ENCODE assay signal across 29 cellular contexts in the genomic region with DNA sequence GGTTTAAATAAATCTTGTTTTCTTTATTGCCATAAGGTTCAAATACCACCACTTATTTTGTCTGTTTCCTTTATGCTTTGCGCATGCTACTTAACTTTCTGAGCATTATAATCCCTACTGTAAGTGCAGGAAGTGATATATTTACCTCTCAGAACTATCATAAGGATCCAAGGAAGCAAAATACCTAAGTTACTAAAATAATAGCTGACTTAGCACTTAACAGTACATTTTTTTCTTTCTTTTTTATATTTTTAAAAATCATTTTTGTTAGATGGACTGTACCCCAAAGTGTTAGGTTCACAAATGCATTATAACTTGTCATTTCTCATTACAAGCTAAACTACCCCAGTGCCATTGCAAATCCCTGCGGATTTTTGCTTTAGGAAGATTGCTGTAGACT.
"Had no signal": no experiment of that assay in that cellular context is flagged by ENCODE, and none has a peak within 500 bp of the region (broad histone marks: within the 10 kb centered on the region; RNA-seq: fewer than 3 reads in every experiment).

No MANE protein-coding gene starts in this region.

- DNase-seq: activated B cell treated with CpG ODN at 0.5 μM for 24 hours; activated CD4-positive, alpha-beta T cell treated with anti-CD3 and anti-CD28 coated beads for 48 hours; activated CD4-positive, alpha-beta T cell treated with anti-CD3 and anti-CD28 coated beads, Interleukin-2, amount 50 U/mL, for 1 hour; activated CD4-positive, alpha-beta T cell treated with anti-CD3 and anti-CD28 coated beads, Interleukin-2, amount 50 U/mL, for 48 hours; activated CD8-positive, alpha-beta memory T cell treated with anti-CD3 and anti-CD28 coated beads for 24 hours; activated CD8-positive, alpha-beta T cell treated with anti-CD3 and anti-CD28 coated beads for 36 hours; activated effector memory CD4-positive, alpha-beta T cell treated with Interleukin-2 at 50 U/mL for 16 hours; activated gamma-delta T cell treated with Interleukin-2 at 50 U/mL for 16 hours; activated naive CD4-positive, alpha-beta T cell treated with anti-CD3 and anti-CD28 coated beads, Interleukin-2, amount 50 U/mL, for 16 hours; activated naive CD4-positive, alpha-beta T cell treated with Interleukin-2 at 50 U/mL for 16 hours; activated T-cell treated with anti-CD3 and anti-CD28 coated beads, Interleukin-2, amount 50 U/mL, for 4 hours; amniotic stem cell; anterior cingulate cortex; brain microvascular endothelial cell; dorsolateral prefrontal cortex; effector memory CD4-positive, alpha-beta T cell; endodermal cell; foreskin keratinocyte; T-helper 1 cell; T-helper 17 cell; T1000; WERI-Rb-1 had no signal

- H3K4me1 ChIP-seq: foreskin keratinocyte had no signal

- H3K27me3 ChIP-seq: brain microvascular endothelial cell, dorsolateral prefrontal cortex, foreskin keratinocyte, gastroesophageal sphincter had no signal

- FAIRE-seq: astrocyte, bronchial epithelial cell had no signal

- H3K27ac ChIP-seq: brain microvascular endothelial cell, coronary artery, dorsolateral prefrontal cortex, foreskin keratinocyte, WERI-Rb-1 had no signal

- H3K36me3 ChIP-seq: brain microvascular endothelial cell, gastroesophageal sphincter, WERI-Rb-1 had no signal

- H3K4me3 ChIP-seq: coronary artery, dorsolateral prefrontal cortex, gastroesophageal sphincter had no signal

- H3K9me3 ChIP-seq: gastroesophageal sphincter had no signal

- ATAC-seq: activated CD4-positive, CD25-positive, alpha-beta regulatory T cell treated with anti-CD3 and anti-CD28 coated beads, Interleukin-2, amount 50 U/mL, for 24 hours; activated CD8-positive, alpha-beta T cell treated with anti-CD3 and anti-CD28 coated beads for 36 hours; activated T-cell treated with anti-CD3 and anti-CD28 coated beads, Interleukin-2, amount 50 U/mL, for 4 hours; activated T-helper 17 cell treated with anti-CD3 and anti-CD28 coated beads, Interleukin-2, amount 50 U/mL, for 72 hours; esophagus mucosa; foreskin keratinocyte; gastroesophageal sphincter; T-helper 17 cell had no signal
